ENCODE assay signal across 12 cellular contexts in the genomic region with DNA sequence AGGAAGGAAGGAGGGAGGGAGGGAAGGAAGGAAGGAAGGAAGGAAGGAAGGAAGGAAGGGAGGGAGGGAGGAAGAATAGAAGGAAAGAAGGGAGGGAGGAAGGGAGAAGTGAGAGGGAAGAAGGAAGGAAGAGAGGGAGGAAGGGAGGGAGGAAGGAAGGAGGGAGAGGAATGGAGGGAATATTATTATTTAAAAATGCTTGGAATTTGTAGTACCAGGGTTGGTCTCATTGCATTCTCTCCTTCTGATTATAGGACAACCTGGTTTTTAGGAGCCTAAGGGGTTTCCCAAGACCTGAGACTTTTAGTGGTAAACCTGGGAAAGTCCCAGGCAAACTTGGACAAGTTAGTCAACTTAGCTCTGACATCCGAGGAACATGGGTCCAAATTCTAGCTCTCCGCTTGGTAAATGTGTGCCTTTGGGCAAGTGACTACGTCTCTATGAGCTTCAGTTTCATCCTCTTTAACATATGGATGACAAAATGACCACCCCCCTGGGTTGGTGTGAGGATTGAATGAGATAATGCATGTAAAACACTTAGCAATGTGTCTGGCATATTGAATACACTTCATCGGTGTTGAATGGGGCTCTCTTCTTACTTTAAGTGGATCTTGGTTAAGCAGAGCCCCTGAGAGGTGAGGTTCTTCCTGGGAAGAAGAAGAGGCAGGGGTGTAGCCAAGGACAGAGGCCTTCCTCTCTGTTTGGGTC.
DNase-seq lines count a peak whose midpoint lies in the region; ATAC-seq, FAIRE-seq and TF ChIP-seq lines count a peak whose summit lies in the region.
"Had no signal": no experiment of that assay in that cellular context is flagged by ENCODE, and none has a peak within 500 bp of the region (broad histone marks: within the 10 kb centered on the region; RNA-seq: fewer than 3 reads in every experiment).

No MANE protein-coding gene starts in this region.

- TF ChIP-seq CTCF in GM12878 (IDR thresholded peaks at IDR 0.05 in 2 of 3, conservative IDR thresholded peaks at IDR 0.05 in 1 of 3; ENCODE audit: control insufficient read depth in 2 of 3, extremely low read depth in 1 of 3, insufficient read depth in 1 of 3, low read depth in 3 of 3, low read length in 3 of 3) (no peak), dorsolateral prefrontal cortex (IDR thresholded peaks at IDR 0.05 in 54 of 56, conservative IDR thresholded peaks at IDR 0.05 in 2 of 56; ENCODE audit: low read depth in 1 of 56, partially characterized antibody in 56 of 56) (no peak), lower leg skin (IDR thresholded peaks at IDR 0.05) (no peak)

- no peaks in the 10 kb centered on the region for H3K27me3 Mint-ChIP-seq in activated CD4-positive, alpha-beta T cell treated with anti-CD3 and anti-CD28 coated beads, Interleukin-2, amount 10 ng/mL, durations not matched to agents 7 days and 5 days
- H3K27me3 Mint-ChIP-seq in stimulated activated naive CD8-positive, alpha-beta T cell treated with anti-CD3 and anti-CD28 coated beads, Interleukin-15, amount 100 ng/mL, for 72 hours = no peaks in the 10 kb centered on the region

- H3K4me3 Mint-ChIP-seq in activated CD4-positive, alpha-beta T cell treated with anti-CD3 and anti-CD28 coated beads, Interleukin-2, amount 10 ng/mL, durations not matched to agents 7 days and 5 days = no peak overlapping the region
- peak overlapping the region; percentile 24 to 64 for H3K4me3 Mint-ChIP-seq in stimulated activated naive CD8-positive, alpha-beta T cell treated with anti-CD3 and anti-CD28 coated beads, Interleukin-15, amount 100 ng/mL, for 72 hours

- peak; percentile 76 for FAIRE-seq in GM12878 (lab: Jason Lieb, UNC)
- FAIRE-seq: A204.1 had no signal

- POLR2A ChIA-PET in activated CD4-positive, alpha-beta T cell treated with anti-CD3 and anti-CD28 coated beads, Interleukin-2, amount 10 ng/mL, durations not matched to agents 7 days and 5 days (lab: Charles Lee) = no interaction called here
- POLR2A ChIA-PET in GM12878 (lab: Charles Lee) = no interaction called here

- CTCF ChIA-PET in activated CD4-positive, alpha-beta T cell treated with anti-CD3 and anti-CD28 coated beads, Interleukin-2, amount 10 ng/mL, durations not matched to agents 7 days and 5 days (lab: Charles Lee) = no interaction called here
- CTCF ChIA-PET in GM12878 (lab: Yijun Ruan, JAX) = no interaction called here

- H3K27me3 ChIP-seq in GM12878 (replicated peaks in 1 of 2; ENCODE audit: control insufficient read depth in 2 of 2, insufficient read depth in 2 of 2, low read length in 1 of 2) = no peaks in the 10 kb centered on the region
- H3K27me3 ChIP-seq in dorsolateral prefrontal cortex = peaks cover 0 to 13% (median 0%) of the 10 kb centered on the region in 45 donors

- SMC1A ChIA-PET in GM12878 (lab: Charles Lee; ENCODE audit: uncharacterized antibody, unreplicated experiment) = interaction anchor here (0.7 to 1.0 kb wide), 3 partner anchors 20 to 359 kb away, joined by 3 to 5 read pairs (median 3); no protein-coding TSS in a partner anchor

- H3K4me1 ChIP-seq in GM12878 (ENCODE audit: control insufficient read depth, insufficient read depth, low read length) = peaks cover 17% of the 10 kb centered on the region

- H3K27ac ChIP-seq in GM12878 (ENCODE audit: control insufficient read depth, insufficient read depth) (peak overlapping the region; percentile 90), dorsolateral prefrontal cortex (no peak overlapping the region)

- no peak overlapping the region; the same call in 1 of the 2 replicates for H3K4me3 ChIP-seq in GM12878
- H3K4me3 ChIP-seq in dorsolateral prefrontal cortex = no peak overlapping the region
- no peak overlapping the region for H3K4me3 ChIP-seq in lower leg skin (ENCODE audit: low read depth, poor library complexity, severe bottlenecking)

- TF ChIP-seq POLR2A in GM12878 (IDR thresholded peaks at IDR 0.05; ENCODE audit: low read depth, low read length) = no peak
- TF ChIP-seq POLR2A in lower leg skin (IDR thresholded peaks at IDR 0.05) = no peak

- no peaks in the 10 kb centered on the region for H3K36me3 ChIP-seq in GM12878 (ENCODE audit: control insufficient read depth in 2 of 2, insufficient read depth in 2 of 2, low read length in 1 of 2)

- H3K36me3 Mint-ChIP-seq in activated CD4-positive, alpha-beta T cell treated with anti-CD3 and anti-CD28 coated beads, Interleukin-2, amount 10 ng/mL, durations not matched to agents 7 days and 5 days (ENCODE audit: low read depth) = no peaks in the 10 kb centered on the region

- no peaks in the 10 kb centered on the region for H3K79me2 ChIP-seq in GM12878 (ENCODE audit: control insufficient read depth, insufficient read depth, low read length)

- TF ChIP-seq RAD21 in GM12878 (IDR thresholded peaks at IDR 0.05; ENCODE audit: insufficient read depth, low read depth, low read length) = no peak

- peaks cover 5% of the 10 kb centered on the region for H3K9me3 Mint-ChIP-seq in activated CD4-positive, alpha-beta T cell treated with anti-CD3 and anti-CD28 coated beads, Interleukin-2, amount 10 ng/mL, durations not matched to agents 7 days and 5 days
- H3K9me3 Mint-ChIP-seq in stimulated activated naive CD8-positive, alpha-beta T cell treated with anti-CD3 and anti-CD28 coated beads, Interleukin-15, amount 100 ng/mL, for 72 hours = peaks cover 6 to 20% of the 10 kb centered on the region in 2 donors

- H3K9me3 ChIP-seq in GM12878 (replicated peaks; ENCODE audit: control insufficient read depth, insufficient read depth, low read length) = no peaks in the 10 kb centered on the region

- peak overlapping the region; percentile 60 for H3K27ac Mint-ChIP-seq in activated CD4-positive, alpha-beta T cell treated with anti-CD3 and anti-CD28 coated beads, Interleukin-2, amount 10 ng/mL, durations not matched to agents 7 days and 5 days
- peak overlapping the region in 1 of 2 donors; percentile 30 for H3K27ac Mint-ChIP-seq in stimulated activated naive CD8-positive, alpha-beta T cell treated with anti-CD3 and anti-CD28 coated beads, Interleukin-15, amount 100 ng/mL, for 72 hours

- 76% methylated on average over 4 of the region's 4 CpGs for WGBS in GM12878 (ENCODE audit: insufficient coverage, insufficient replicate concordance, low lambda C conversion rate, missing lambda C conversion rate)
- 46 to 58% methylated on average over 4 of the region's 4 CpGs for WGBS in lower leg skin, 2 donors

- intact Hi-C loops in GM12878 (cut with micrococcal nuclease; ENCODE audit: unreplicated experiment) (no loop called here), dorsolateral prefrontal cortex (cut with DNase I) (no loop called here), lower leg skin (cut with DNase I; ENCODE audit: low total_unique reads) (no loop called here)

- H2AFZ ChIP-seq in GM12878 (ENCODE audit: control insufficient read depth, low read depth, low read length) = peak overlapping the region; percentile 90

- in situ Hi-C loops in GM12878 (cut with MboI) = no loop called here

- peak overlapping the region; percentile 68; the same call in 1 of the 2 replicates for H3K9ac ChIP-seq in GM12878 (ENCODE audit: control insufficient read depth, insufficient read depth, low read length)

- H3K4me1 Mint-ChIP-seq in activated CD4-positive, alpha-beta T cell treated with anti-CD3 and anti-CD28 coated beads, Interleukin-2, amount 10 ng/mL, durations not matched to agents 7 days and 5 days = peaks cover 13% of the 10 kb centered on the region
- peaks cover 12% of the 10 kb centered on the region for H3K4me1 Mint-ChIP-seq in stimulated activated naive CD8-positive, alpha-beta T cell treated with anti-CD3 and anti-CD28 coated beads, Interleukin-15, amount 100 ng/mL, for 72 hours

- ATAC-seq in HG02981 (IDR thresholded peaks at IDR 0.05; ENCODE audit: unreplicated experiment) (peak; percentile 10), GM12878 (peak; percentile 45)
- peak; percentile 47 for ATAC-seq in stimulated activated naive CD8-positive, alpha-beta T cell treated with anti-CD3 and anti-CD28 coated beads, Interleukin-15, amount 100 ng/mL, for 72 hours

- DNase-seq in activated CD4-positive, alpha-beta T cell treated with anti-CD3 and anti-CD28 coated beads, Interleukin-2, amount 10 ng/mL, durations not matched to agents 7 days and 5 days = no peak
- no peak for DNase-seq in activated CD4-positive, alpha-beta T cell treated with anti-CD3 and anti-CD28 coated beads, Interleukin-2, amount 50 U/mL, for 4 hours
- DNase-seq in GM12878 (ENCODE audit: low read depth, low spot score) (peak; percentile 38), dorsolateral prefrontal cortex (no peak), lower leg skin (ENCODE audit: low spot score in 2 of 2) (no peak), NCI-H2171 (lab: John Stamatoyannopoulos, UW) (no peak)
- no peak for DNase-seq in stimulated activated naive CD8-positive, alpha-beta T cell treated with anti-CD3 and anti-CD28 coated beads, Interleukin-15, amount 100 ng/mL, for 72 hours
- DNase-seq: activated effector memory CD4-positive, alpha-beta T cell treated with Interleukin-2 at 50 U/mL for 16 hours; GF-D8; NCI-H774 had no signal

- H4K20me1 ChIP-seq in GM12878 (ENCODE audit: control insufficient read depth, insufficient read depth) = no peaks in the 10 kb centered on the region

- no peak for TF ChIP-seq EP300 in GM12878 (IDR thresholded peaks at IDR 0.05; ENCODE audit: borderline replicate concordance in 1 of 2, control insufficient read depth in 1 of 2, low read depth in 2 of 2, low read length in 2 of 2)

- H3K4me2 ChIP-seq in GM12878 (ENCODE audit: control insufficient read depth, insufficient read depth) = peak overlapping the region; percentile 79; the same call in 1 of the 2 replicates

- RAD21 ChIA-PET in GM12878 (lab: Charles Lee; ENCODE audit: unreplicated experiment) = interaction anchor here (1.0 to 1.4 kb wide), 2 partner anchors 14 to 34 kb away, joined by 3 to 4 read pairs; no protein-coding TSS in a partner anchor

- no TSS peak for BruUV-seq in GM12878 (replicated peaks; lab: Mats Ljungman, UMichigan)

TF ChIP-seq in GM12878, 131 proteins besides CTCF, POLR2A, EP300 and RAD21:
- no peak for TF ChIP-seq PAX5 (IDR thresholded peaks at IDR 0.05; ENCODE audit: borderline replicate concordance, low read depth, low read length)
- TF ChIP-seq SMAD5 (IDR thresholded peaks at IDR 0.05; ENCODE audit: low read depth) = no peak
- TF ChIP-seq RUNX3 (IDR thresholded peaks at IDR 0.05; ENCODE audit: low read length) = peak; percentile 48
